16 cellular contexts compared by ENCODE assay signal in genomic region chr6:118559659-118560058, GRCh38. TPM values are rescaled to one million over a fixed set of nuclear protein-coding genes. Genes with fewer than 3 reads are reported as not detected.
A peak's percentile ranks its signal among the peaks of the same experiment; 100 is the strongest.
DNase-seq lines count a peak whose midpoint lies in the region; ATAC-seq and TF ChIP-seq lines count a peak whose summit lies in the region.
"Had no signal": no experiment of that assay in that cellular context is flagged by ENCODE, and none has a peak within 500 bp of the region (broad histone marks: within the 10 kb centered on the region; RNA-seq: fewer than 3 reads in every experiment).

No MANE protein-coding gene starts in this region.

- H3K27me3 ChIP-seq in foreskin keratinocyte (no peaks in the 10 kb centered on the region), esophagus squamous epithelium (no peaks in the 10 kb centered on the region)
- H3K27me3 ChIP-seq: sigmoid colon had no signal

- no peaks in the 10 kb centered on the region for H3K9me3 Mint-ChIP-seq in activated CD4-positive, alpha-beta T cell treated with anti-CD3 and anti-CD28 coated beads for 36 hours (ENCODE audit: low read depth)
- H3K9me3 Mint-ChIP-seq: activated naive CD8-positive, alpha-beta T cell treated with anti-CD3 and anti-CD28 coated beads, Interleukin-2, amount 10 ng/mL, durations not matched to agents 7 days and 5 days; dendritic cell treated with granulocyte-macrophage colony-stimulating factor and Interleukin-4, amounts not matched to agents 40 ng/mL and 50 ng/mL, for 4 days; naive B cell had no signal

- no peak overlapping the region for H3K4me3 Mint-ChIP-seq in activated CD4-positive, alpha-beta T cell treated with anti-CD3 and anti-CD28 coated beads for 36 hours
- H3K4me3 Mint-ChIP-seq: dendritic cell treated with granulocyte-macrophage colony-stimulating factor and Interleukin-4, amounts not matched to agents 40 ng/mL and 50 ng/mL, for 4 days had no signal

- TF ChIP-seq POLR2A in esophagus squamous epithelium (IDR thresholded peaks at IDR 0.05): no peak

- no peaks in the 10 kb centered on the region for H3K36me3 ChIP-seq in esophagus squamous epithelium

- CTCF ChIA-PET in activated CD4-positive, alpha-beta T cell treated with anti-CD3 and anti-CD28 coated beads for 36 hours (lab: Charles Lee): interaction anchor here (0.6 to 1.5 kb wide), 6 partner anchors 8 to 549 kb away, joined by 3 to 6 read pairs (median 4); no protein-coding TSS in a partner anchor

- peaks cover 29% of the 10 kb centered on the region for H3K4me1 Mint-ChIP-seq in activated CD4-positive, alpha-beta T cell treated with anti-CD3 and anti-CD28 coated beads for 36 hours

- H3K36me3 Mint-ChIP-seq in activated CD4-positive, alpha-beta T cell treated with anti-CD3 and anti-CD28 coated beads for 36 hours (ENCODE audit: low read depth): peaks cover 13% of the 10 kb centered on the region

- intact Hi-C loops in activated CD4-positive, alpha-beta T cell treated with anti-CD3 and anti-CD28 coated beads for 36 hours (cut with DNase I, micrococcal nuclease): loop anchor here (10.0 kb wide), 4 partner anchors 335 to 585 kb away; partner anchors contain the start of gene ASF1A (in 1 of the 2)
- intact Hi-C loops in esophagus squamous epithelium (cut with DNase I): loop anchor here (10.0 kb wide), 1 partner anchor 215 kb away; no protein-coding TSS in a partner anchor

- POLR2A ChIA-PET in activated CD4-positive, alpha-beta T cell treated with anti-CD3 and anti-CD28 coated beads for 36 hours (lab: Charles Lee): no interaction called here

- no peak overlapping the region for H3K27ac ChIP-seq in foreskin keratinocyte
- no peak overlapping the region for H3K27ac ChIP-seq in esophagus squamous epithelium

- no peak for DNase-seq in activated CD4-positive, alpha-beta T cell treated with anti-CD3 and anti-CD28 coated beads for 36 hours
- no peak for DNase-seq in activated CD4-positive, alpha-beta T cell treated with anti-CD3 and anti-CD28 coated beads, Interleukin-2, amount 50 U/mL, for 48 hours
- DNase-seq in foreskin keratinocyte (no peak), esophagus squamous epithelium (lab: John Stamatoyannopoulos, UW) (no peak)
- DNase-seq: activated naive CD8-positive, alpha-beta T cell treated with anti-CD3 and anti-CD28 coated beads, Interleukin-2, amount 10 ng/mL, durations not matched to agents 7 days and 5 days; naive B cell; NCI-H1092 treated with DMSO at 0.1 percent for 48 hours; SHP77 treated with DMSO at 0.1 percent for 48 hours; sigmoid colon had no signal

- no peaks in the 10 kb centered on the region for H3K27me3 Mint-ChIP-seq in activated CD4-positive, alpha-beta T cell treated with anti-CD3 and anti-CD28 coated beads for 36 hours
- H3K27me3 Mint-ChIP-seq: activated naive CD8-positive, alpha-beta T cell treated with anti-CD3 and anti-CD28 coated beads, Interleukin-2, amount 10 ng/mL, durations not matched to agents 7 days and 5 days; dendritic cell treated with granulocyte-macrophage colony-stimulating factor and Interleukin-4, amounts not matched to agents 40 ng/mL and 50 ng/mL, for 4 days; naive B cell had no signal

- no peak overlapping the region for H3K4me3 ChIP-seq in esophagus squamous epithelium
- H3K4me3 ChIP-seq: sigmoid colon had no signal

- peak overlapping the region; percentile 58 for H3K27ac Mint-ChIP-seq in activated CD4-positive, alpha-beta T cell treated with anti-CD3 and anti-CD28 coated beads for 36 hours
- H3K27ac Mint-ChIP-seq: dendritic cell treated with granulocyte-macrophage colony-stimulating factor and Interleukin-4, amounts not matched to agents 40 ng/mL and 50 ng/mL, for 4 days had no signal

- TF ChIP-seq CTCF in foreskin keratinocyte (conservative IDR thresholded peaks at IDR 0.05): no peak
- TF ChIP-seq CTCF in esophagus squamous epithelium (IDR thresholded peaks at IDR 0.05): no peak

- no peak for ATAC-seq in activated CD4-positive, alpha-beta T cell treated with anti-CD3 and anti-CD28 coated beads for 36 hours
- peak; percentile 62 for ATAC-seq in GM21423 (IDR thresholded peaks at IDR 0.05; ENCODE audit: unreplicated experiment)
- peak; percentile 87 for ATAC-seq in HG03378 (IDR thresholded peaks at IDR 0.05; ENCODE audit: unreplicated experiment)
- peak; percentile 71 for ATAC-seq in foreskin keratinocyte
- ATAC-seq in GM21390 (IDR thresholded peaks at IDR 0.05; ENCODE audit: unreplicated experiment): no peak
- no peak for ATAC-seq in GM21737 (IDR thresholded peaks at IDR 0.05; ENCODE audit: unreplicated experiment)

- H3K4me1 ChIP-seq in foreskin keratinocyte (no peaks in the 10 kb centered on the region), esophagus squamous epithelium (peaks cover 0 to 9% (median 0%) of the 10 kb centered on the region in 3 donors)

- no peaks in the 10 kb centered on the region for H3K9me3 ChIP-seq in esophagus squamous epithelium
- H3K9me3 ChIP-seq: sigmoid colon had no signal

RNA-seq across cellular contexts. Expression of gene PLN, which starts 11.6 kb away (rescaled TPM):
- total RNA-seq in activated CD4-positive, alpha-beta T cell treated with anti-CD3 and anti-CD28 coated beads for 36 hours: not detected
- not detected in 2 replicates for total RNA-seq in foreskin keratinocyte
- not detected in 2 replicates for polyA plus RNA-seq in foreskin keratinocyte
- 10 to 100 TPM in 2 of 4 donors, 1 to 10 TPM in 2; 1.1 to 48.8 (median 11.2) TPM for total RNA-seq in esophagus squamous epithelium
- total RNA-seq: activated naive CD8-positive, alpha-beta T cell treated with anti-CD3 and anti-CD28 coated beads, Interleukin-2, amount 10 ng/mL, durations not matched to agents 7 days and 5 days; H1 had no signal
- polyA plus RNA-seq: H1, keratinocyte had no signal

Comparison
In these comparisons a context has a peak if more than half of its experiments do, and no peak if none do; other contexts are left out.
1. ATAC-seq: peak in GM21423 (single experiment), HG03378 (single experiment) and foreskin keratinocyte (single experiment); none in activated CD4-positive, alpha-beta T cell treated with anti-CD3 and anti-CD28 coated beads for 36 hours (single experiment), GM21390 (single experiment) and GM21737 (single experiment).